ENCODE assay signal across 8 cellular contexts in the genomic region with DNA sequence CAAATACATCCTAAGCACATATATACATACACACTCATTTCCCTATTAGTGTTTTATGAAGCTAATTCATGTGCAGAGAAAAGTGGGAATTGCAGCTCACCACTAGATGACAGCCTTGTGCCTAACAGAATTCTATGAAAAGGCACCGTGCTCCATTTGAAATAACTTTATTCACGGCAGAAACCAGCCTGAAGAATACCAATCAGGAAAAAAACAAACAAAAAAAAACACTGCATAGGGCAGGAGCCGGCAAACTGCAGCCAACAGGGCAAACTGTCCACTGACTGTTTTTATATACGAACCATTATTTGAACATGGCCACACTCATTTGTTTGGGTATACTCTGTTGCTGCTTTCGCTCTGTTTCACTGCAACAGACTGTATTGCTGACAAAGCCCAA. TPM values are rescaled to one million over a fixed set of nuclear protein-coding genes. Genes with fewer than 3 reads are reported as not detected.
DNase-seq lines count a peak whose midpoint lies in the region; ATAC-seq, FAIRE-seq and TF ChIP-seq lines count a peak whose summit lies in the region.

No MANE protein-coding gene starts in this region.

- DNase-seq in Caco-2, result peak in 1 of 2 experiments; percentile 33
- DNase-seq in HL-60 (ENCODE audit: low read depth in 1 of 2, low spot score in 1 of 2), result peak in 1 of 2 experiments; percentile 8
- DNase-seq in SW480 (ENCODE audit: low spot score), result peak; percentile 50
- peak; percentile 12 to 34 for DNase-seq in frontal cortex (ENCODE audit: low spot score in 2 of 2)
- DNase-seq in pulmonary artery endothelial cell (ENCODE audit: low read depth, low spot score), result peak; percentile 13
- DNase-seq in germinal center (ENCODE audit: low spot score), result no peak

- POLR2A ChIA-PET in Caco-2 (lab: Charles Lee), result no interaction called here

- H3K4me1 ChIP-seq in Caco-2, result peaks cover 22% of the 10 kb centered on the region

- intact Hi-C loops in Caco-2 (cut with micrococcal nuclease; ENCODE audit: unreplicated experiment), result loop anchor here (1.0 kb wide), 1 partner anchor 255 kb away; no protein-coding TSS in a partner anchor

- no peak overlapping the region for H3K27ac Mint-ChIP-seq in Caco-2 (ENCODE audit: unreplicated experiment)

- H3K4me3 ChIP-seq in Caco-2 (ENCODE audit: low read depth, low read length) (no peak overlapping the region), HL-60 (replicated peaks; ENCODE audit: insufficient read depth, low read length) (no peak overlapping the region)

- no peak for ATAC-seq in GM19463 (IDR thresholded peaks at IDR 0.05; ENCODE audit: unreplicated experiment)
- no peak for ATAC-seq in HG02973 (IDR thresholded peaks at IDR 0.05; ENCODE audit: unreplicated experiment)

- no peak overlapping the region for H3K4me3 Mint-ChIP-seq in Caco-2 (ENCODE audit: unreplicated experiment)

- H3K27me3 Mint-ChIP-seq in Caco-2 (ENCODE audit: insufficient read depth, unreplicated experiment), result no peaks in the 10 kb centered on the region

- H3K36me3 ChIP-seq in Caco-2 (ENCODE audit: control insufficient read depth, insufficient read depth, low read length), result no peaks in the 10 kb centered on the region; the same call in 1 of the 2 replicates

- BruUV-seq in Caco-2 (replicated peaks; lab: Mats Ljungman, UMichigan), result no TSS peak

- TF ChIP-seq CTCF in Caco-2 (IDR thresholded peaks at IDR 0.05; ENCODE audit: insufficient read depth in 1 of 2, low read depth in 1 of 2, low read length in 1 of 2, severe bottlenecking in 1 of 2, unreplicated experiment in 1 of 2) (peak; percentile 53 to 70), HL-60 (IDR thresholded peaks at IDR 0.05; ENCODE audit: insufficient read depth, low read length) (peak; percentile 25)

- CTCF ChIA-PET in Caco-2 (lab: Charles Lee), result interaction anchor here (0.6 to 1.5 kb wide), 8 partner anchors 34 to 507 kb away, joined by 3 to 10 read pairs (median 6); a partner anchor contains a TSS

- H3K27ac ChIP-seq in HL-60 (replicated peaks), result no peak overlapping the region

- H3K36me3 Mint-ChIP-seq in Caco-2 (ENCODE audit: insufficient read depth, unreplicated experiment), result peaks cover 29% of the 10 kb centered on the region

- H3K4me1 Mint-ChIP-seq in Caco-2 (ENCODE audit: low read depth, unreplicated experiment), result peaks cover 9% of the 10 kb centered on the region

- H3K9me3 Mint-ChIP-seq in Caco-2 (ENCODE audit: unreplicated experiment), result no peaks in the 10 kb centered on the region

- H3K27me3 ChIP-seq in Caco-2 (replicated peaks; ENCODE audit: control insufficient read depth, insufficient read depth, low read length), result no peaks in the 10 kb centered on the region
- no peaks in the 10 kb centered on the region for H3K27me3 ChIP-seq in HL-60 (ENCODE audit: insufficient read depth, poor library complexity, severe bottlenecking)

- H3K9me3 ChIP-seq in Caco-2, result no peaks in the 10 kb centered on the region

- peak; percentile 66 for FAIRE-seq in frontal cortex (lab: Jason Lieb, UNC)

RNA-seq across cellular contexts. Expression of a gene that starts 33.6 kb away (rescaled TPM):
- total RNA-seq in Caco-2 (2022) (31.1 and 34.7 TPM in 2 replicates), frontal cortex (13.9 TPM), pulmonary artery endothelial cell (18.5 and 27.6 TPM in 2 replicates)
